1 cellular context compared by ENCODE assay signal in the genomic region with DNA sequence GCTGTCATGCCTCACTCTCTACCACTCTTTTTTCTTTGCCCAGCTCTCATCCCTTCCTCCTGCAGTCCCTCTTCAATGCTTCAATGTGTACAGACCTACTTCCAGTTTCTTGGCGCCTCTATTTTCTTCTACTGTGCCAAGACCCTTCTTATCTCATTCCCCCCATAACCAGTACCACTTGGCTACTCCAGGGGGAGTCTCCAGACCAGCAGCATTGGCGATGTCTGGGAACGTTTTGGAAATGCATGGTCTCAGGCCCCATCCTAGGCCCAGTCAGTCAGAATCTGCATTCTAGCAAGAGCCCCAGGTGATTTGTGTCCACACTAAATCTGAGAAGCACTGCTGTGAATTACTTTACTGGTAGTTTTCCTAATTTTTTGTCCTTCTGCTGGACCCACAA.
TF ChIP-seq lines count a peak whose summit lies in the region.

No MANE protein-coding gene starts in this region.

TF ChIP-seq in SK-N-SH, 30 proteins besides CTCF, POLR2A, EP300 and RAD21 (continued from another document):
- TF ChIP-seq TAF1 (IDR thresholded peaks at IDR 0.05; ENCODE audit: borderline replicate concordance, low read depth, low read length) (no peak), MXI1 (IDR thresholded peaks at IDR 0.05; ENCODE audit: low read depth, low read length) (no peak), RXRA (IDR thresholded peaks at IDR 0.05; ENCODE audit: borderline replicate concordance, low read depth) (no peak), SIN3A (IDR thresholded peaks at IDR 0.05; ENCODE audit: borderline replicate concordance, low read depth, low read length) (no peak), MEF2A (IDR thresholded peaks at IDR 0.05; ENCODE audit: borderline replicate concordance, low read depth) (no peak), RFX5 (IDR thresholded peaks at IDR 0.05; ENCODE audit: low read length) (no peak), CHD2 (IDR thresholded peaks at IDR 0.05; ENCODE audit: low read length, partially characterized antibody) (no peak)
- TF ChIP-seq, protein P1, sequence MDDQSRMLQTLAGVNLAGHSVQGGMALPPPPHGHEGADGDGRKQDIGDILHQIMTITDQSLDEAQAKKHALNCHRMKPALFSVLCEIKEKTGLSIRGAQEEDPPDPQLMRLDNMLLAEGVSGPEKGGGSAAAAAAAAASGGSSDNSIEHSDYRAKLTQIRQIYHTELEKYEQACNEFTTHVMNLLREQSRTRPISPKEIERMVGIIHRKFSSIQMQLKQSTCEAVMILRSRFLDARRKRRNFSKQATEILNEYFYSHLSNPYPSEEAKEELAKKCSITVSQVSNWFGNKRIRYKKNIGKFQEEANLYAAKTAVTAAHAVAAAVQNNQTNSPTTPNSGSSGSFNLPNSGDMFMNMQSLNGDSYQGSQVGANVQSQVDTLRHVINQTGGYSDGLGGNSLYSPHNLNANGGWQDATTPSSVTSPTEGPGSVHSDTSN (IDR thresholded peaks at IDR 0.05) = no peak
- TF ChIP-seq, protein P2, sequence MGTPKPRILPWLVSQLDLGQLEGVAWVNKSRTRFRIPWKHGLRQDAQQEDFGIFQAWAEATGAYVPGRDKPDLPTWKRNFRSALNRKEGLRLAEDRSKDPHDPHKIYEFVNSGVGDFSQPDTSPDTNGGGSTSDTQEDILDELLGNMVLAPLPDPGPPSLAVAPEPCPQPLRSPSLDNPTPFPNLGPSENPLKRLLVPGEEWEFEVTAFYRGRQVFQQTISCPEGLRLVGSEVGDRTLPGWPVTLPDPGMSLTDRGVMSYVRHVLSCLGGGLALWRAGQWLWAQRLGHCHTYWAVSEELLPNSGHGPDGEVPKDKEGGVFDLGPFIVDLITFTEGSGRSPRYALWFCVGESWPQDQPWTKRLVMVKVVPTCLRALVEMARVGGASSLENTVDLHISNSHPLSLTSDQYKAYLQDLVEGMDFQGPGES (IDR thresholded peaks at IDR 0.05; ENCODE audit: low read depth, low read length) = no peak
